In the genomic region with DNA sequence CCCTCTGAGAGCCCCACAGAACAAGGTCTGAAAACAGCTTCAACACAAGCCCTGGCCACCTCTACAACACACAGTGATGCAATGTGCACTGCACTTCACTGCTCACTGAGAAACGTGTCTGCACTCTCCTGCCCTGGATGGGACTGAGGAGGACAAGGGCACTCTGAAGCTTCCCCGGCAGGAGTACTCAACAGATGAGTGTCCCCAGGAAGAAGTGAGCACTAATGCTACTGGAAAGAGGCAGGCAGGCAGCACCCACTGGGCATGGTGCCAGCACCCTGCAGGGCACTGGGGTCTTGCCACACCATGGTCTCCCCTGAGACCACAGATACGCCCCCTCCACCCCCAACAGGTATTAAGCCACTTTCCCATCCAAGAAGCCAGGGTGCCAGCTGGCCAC, we compare ENCODE assay signal across 16 cellular contexts. TPM values are rescaled to one million over a fixed set of nuclear protein-coding genes. Genes with fewer than 3 reads are reported as not detected.
DNase-seq lines count a peak whose midpoint lies in the region; ATAC-seq, FAIRE-seq and TF ChIP-seq lines count a peak whose summit lies in the region.
"Had no signal": no experiment of that assay in that cellular context is flagged by ENCODE, and none has a peak within 500 bp of the region (broad histone marks: within the 10 kb centered on the region; RNA-seq: fewer than 3 reads in every experiment).

No MANE protein-coding gene starts in this region.

- peaks cover 25% of the 10 kb centered on the region for H3K36me3 Mint-ChIP-seq in central memory CD8-positive, alpha-beta T cell (ENCODE audit: insufficient read depth)

- peak overlapping the region; percentile 28 for H3K4me3 Mint-ChIP-seq in central memory CD8-positive, alpha-beta T cell

- H3K9me3 Mint-ChIP-seq in central memory CD8-positive, alpha-beta T cell: no peaks in the 10 kb centered on the region

- no peak overlapping the region for H3K27ac ChIP-seq in esophagus muscularis mucosa (replicated peaks in 1 of 4)
- H3K27ac ChIP-seq: 22Rv1, body of pancreas, foreskin keratinocyte, tibial nerve had no signal

- intact Hi-C loops in esophagus muscularis mucosa (cut with DNase I): no loop called here

- no peak for TF ChIP-seq POLR2A in GM12891 (IDR thresholded peaks at IDR 0.05; ENCODE audit: low read depth, low read length)
- no peak for TF ChIP-seq POLR2A in esophagus muscularis mucosa (IDR thresholded peaks at IDR 0.05; ENCODE audit: low read depth)

- H3K4me1 Mint-ChIP-seq in central memory CD8-positive, alpha-beta T cell: peaks cover 71% of the 10 kb centered on the region

- DNase-seq in DMS 273 (lab: John Stamatoyannopoulos, UW; ENCODE audit: unreplicated experiment) (peak; percentile 52), DMS 273 treated with DMSO at 0.1 percent for 48 hours (lab: John Stamatoyannopoulos, UW) (no peak), GM12891 (ENCODE audit: insufficient read length, low spot score) (no peak), NCI-H345 (lab: John Stamatoyannopoulos, UW) (peak; percentile 72), T1000 (lab: John Stamatoyannopoulos, UW) (no peak), esophagus muscularis mucosa (ENCODE audit: extremely low spot score) (no peak), GM19238 (ENCODE audit: insufficient read length, low spot score) (no peak)
- no peak for DNase-seq in central memory CD8-positive, alpha-beta T cell (ENCODE audit: low spot score in 2 of 2)
- DNase-seq: body of pancreas; DMS53; effector memory CD4-positive, alpha-beta T cell; foreskin keratinocyte; midbrain; SIG-M5 had no signal

- no peak overlapping the region for H3K27ac Mint-ChIP-seq in central memory CD8-positive, alpha-beta T cell (ENCODE audit: low read depth)

- 58% methylated on average over 3 of the region's 3 CpGs for WGBS in esophagus muscularis mucosa

- FAIRE-seq in GM12891 (lab: Jason Lieb, UNC): peak; percentile 86

- no peaks in the 10 kb centered on the region for H3K27me3 ChIP-seq in esophagus muscularis mucosa
- H3K27me3 ChIP-seq: body of pancreas, foreskin keratinocyte, tibial nerve had no signal

- no peak overlapping the region for H3K4me3 ChIP-seq in esophagus muscularis mucosa
- H3K4me3 ChIP-seq: body of pancreas, tibial nerve had no signal

- no peak for TF ChIP-seq CTCF in esophagus muscularis mucosa (IDR thresholded peaks at IDR 0.05)

- no peaks in the 10 kb centered on the region for H3K27me3 Mint-ChIP-seq in central memory CD8-positive, alpha-beta T cell

- no peaks in the 10 kb centered on the region for H3K36me3 ChIP-seq in esophagus muscularis mucosa
- H3K36me3 ChIP-seq: tibial nerve had no signal

- peaks cover 82 to 92% (median 87%) of the 10 kb centered on the region in 4 donors for H3K4me1 ChIP-seq in esophagus muscularis mucosa

- ATAC-seq in central memory CD8-positive, alpha-beta T cell (replicated peaks; ENCODE audit: extremely low read depth, poor library complexity, severe bottlenecking): no peak
- ATAC-seq: body of pancreas, foreskin keratinocyte had no signal

- no peak for TF ChIP-seq EP300 in esophagus muscularis mucosa (IDR thresholded peaks at IDR 0.05)

- H3K9me3 ChIP-seq in esophagus muscularis mucosa: no peaks in the 10 kb centered on the region
- H3K9me3 ChIP-seq: body of pancreas, tibial nerve had no signal

TF ChIP-seq in GM12891, 5 proteins besides CTCF, POLR2A, EP300 and RAD21:
- TF ChIP-seq SPI1 (IDR thresholded peaks at IDR 0.05; ENCODE audit: low read depth, low read length) (no peak), TAF1 (IDR thresholded peaks at IDR 0.05; ENCODE audit: low read depth, low read length) (no peak), POU2F2 (IDR thresholded peaks at IDR 0.05; ENCODE audit: low read depth, low read length) (no peak), PAX5 (IDR thresholded peaks at IDR 0.05; ENCODE audit: insufficient read depth, low read length, severe bottlenecking) (no peak), POLR2AphosphoS5 (IDR thresholded peaks at IDR 0.05; ENCODE audit: low read depth, low read length) (no peak)

RNA-seq across cellular contexts. Expression of a gene that starts 17.7 kb away (rescaled TPM):
- 17.7 TPM for polyA plus RNA-seq in GM12891 (2012; ENCODE audit: low read depth, missing spikeins)
- total RNA-seq in esophagus muscularis mucosa: 10 to 100 TPM; 22.8 to 39.7 (median 34.0) TPM

RNA-seq across cellular contexts. Expression of a gene that starts 38.1 kb away (rescaled TPM):
- 8.1 TPM for polyA plus RNA-seq in GM12891 (2012; ENCODE audit: low read depth, missing spikeins)
- 10 to 100 TPM in 2 of 4 donors, 1 to 10 TPM in 2; 4.2 to 11.7 (median 8.8) TPM for total RNA-seq in esophagus muscularis mucosa

RNA-seq across cellular contexts. Expression of a gene that starts 47.7 kb away (rescaled TPM):
- 30.2 TPM for polyA plus RNA-seq in GM12891 (2012; ENCODE audit: low read depth, missing spikeins)
- 10 to 100 TPM in 3 of 4 donors, 1 to 10 TPM in 1; 9.1 to 18.0 (median 12.9) TPM for total RNA-seq in esophagus muscularis mucosa

Comparison
In these comparisons a context has a peak if more than half of its experiments do, and no peak if none do; other contexts are left out.
1. DNase-seq: peak in DMS 273 (single experiment) and NCI-H345 (single experiment); none in DMS 273 treated with DMSO at 0.1 percent for 48 hours (single experiment), GM12891 (single experiment), central memory CD8-positive, alpha-beta T cell (0 of 2), T1000 (single experiment), esophagus muscularis mucosa (single experiment) and GM19238 (single experiment).